Comparison of ENCODE assay signal across 1 cellular context in the genomic region with DNA sequence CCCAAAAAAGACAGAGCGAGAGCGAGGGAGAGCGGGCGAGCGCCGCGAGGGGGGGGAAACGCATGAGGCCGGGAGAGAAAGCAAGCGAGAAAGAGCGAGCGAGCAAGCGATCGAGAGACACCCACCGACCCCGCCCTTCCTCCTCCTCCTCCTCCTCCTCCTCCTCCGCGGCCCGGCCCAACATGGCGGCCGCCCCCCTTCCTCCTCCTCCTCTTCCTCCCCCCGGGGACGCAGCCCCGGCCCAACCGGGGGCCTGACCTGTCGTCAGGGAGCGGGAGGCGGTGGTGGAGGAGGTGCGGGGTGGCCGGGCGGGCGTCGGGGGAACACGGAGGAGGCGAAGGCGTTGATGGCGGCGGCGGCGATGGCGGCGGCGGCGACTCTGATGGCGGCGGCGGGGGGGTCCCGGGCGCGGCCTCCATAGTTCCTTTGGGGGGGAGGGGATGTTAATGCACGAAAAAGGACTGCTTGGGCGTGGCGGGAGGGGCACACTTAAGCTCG.
TF ChIP-seq lines count a peak whose summit lies in the region.

No MANE protein-coding gene starts in this region.

TF ChIP-seq in IMR-90, 13 proteins besides CTCF, POLR2A, EP300 and RAD21 (continued from another document):
- TF ChIP-seq USF2 (IDR thresholded peaks at IDR 0.05; ENCODE audit: low read depth, low read length) (no peak), RFX5 (IDR thresholded peaks at IDR 0.05; ENCODE audit: low read depth, low read length) (no peak), MXI1 (IDR thresholded peaks at IDR 0.05; ENCODE audit: borderline replicate concordance, low read depth, low read length) (peak; percentile 40; the same call in 1 of the 2 replicates), ELK1 (IDR thresholded peaks at IDR 0.05; ENCODE audit: borderline replicate concordance, low read depth, low read length) (no peak), CHD1 (IDR thresholded peaks at IDR 0.05; ENCODE audit: low read depth, low read length) (no peak), SMC3 (IDR thresholded peaks at IDR 0.05; ENCODE audit: low read depth, low read length) (no peak), MAFK (IDR thresholded peaks at IDR 0.05; ENCODE audit: low read depth, low read length) (no peak), CEBPB (IDR thresholded peaks at IDR 0.05; ENCODE audit: low read depth, low read length) (no peak), FOS (IDR thresholded peaks at IDR 0.05; ENCODE audit: low read depth, low read length) (no peak), RCOR1 (IDR thresholded peaks at IDR 0.05; ENCODE audit: insufficient replicate concordance, low read length) (no peak)
TF ChIP-seq in IMR-90: peak in this region for 2.
